ENCODE assay signal across 1 cellular context in genomic region chr6:136288566-136289326, GRCh38.
TF ChIP-seq lines count a peak whose summit lies in the region.

No MANE protein-coding gene starts in this region.

TF ChIP-seq in HepG2, 621 proteins besides CTCF, POLR2A, EP300 and RAD21 (continued from another document and continues in another):
- TF ChIP-seq, protein P1, sequence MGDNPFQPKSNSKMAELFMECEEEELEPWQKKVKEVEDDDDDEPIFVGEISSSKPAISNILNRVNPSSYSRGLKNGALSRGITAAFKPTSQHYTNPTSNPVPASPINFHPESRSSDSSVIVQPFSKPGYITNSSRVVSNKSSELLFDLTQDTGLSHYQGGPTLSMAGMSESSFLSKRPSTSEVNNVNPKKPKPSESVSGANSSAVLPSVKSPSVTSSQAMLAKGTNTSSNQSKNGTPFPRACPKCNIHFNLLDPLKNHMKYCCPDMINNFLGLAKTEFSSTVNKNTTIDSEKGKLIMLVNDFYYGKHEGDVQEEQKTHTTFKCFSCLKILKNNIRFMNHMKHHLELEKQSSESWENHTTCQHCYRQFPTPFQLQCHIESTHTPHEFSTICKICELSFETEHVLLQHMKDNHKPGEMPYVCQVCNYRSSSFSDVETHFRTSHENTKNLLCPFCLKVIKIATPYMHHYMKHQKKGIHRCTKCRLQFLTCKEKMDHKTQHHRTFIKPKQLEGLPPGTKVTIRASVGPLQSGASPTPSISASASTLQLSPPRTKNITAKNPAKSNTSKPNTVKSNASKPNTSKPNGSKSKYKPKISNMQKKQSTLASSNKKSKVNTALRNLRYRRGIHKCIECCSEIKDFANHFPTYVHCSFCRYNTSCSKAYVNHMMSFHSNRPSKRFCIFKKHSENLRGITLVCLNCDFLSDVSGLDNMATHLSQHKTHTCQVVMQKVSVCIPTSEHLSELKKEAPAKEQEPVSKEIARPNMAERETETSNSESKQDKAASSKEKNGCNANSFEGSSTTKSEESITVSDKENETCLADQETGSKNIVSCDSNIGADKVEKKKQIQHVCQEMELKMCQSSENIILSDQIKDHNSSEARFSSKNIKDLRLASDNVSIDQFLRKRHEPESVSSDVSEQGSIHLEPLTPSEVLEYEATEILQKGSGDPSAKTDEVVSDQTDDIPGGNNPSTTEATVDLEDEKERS (CRISPR knock-in tag; IDR thresholded peaks at IDR 0.05), result no peak
- TF ChIP-seq NKX3-1 (CRISPR knock-in tag; IDR thresholded peaks at IDR 0.05) (peak; percentile 41; the same call in 1 of the 2 replicates), BCL6 (CRISPR knock-in tag; IDR thresholded peaks at IDR 0.05) (0 out of 2 replicates have a peak, but pooled peaks have one; percentile 6), MYC (CRISPR knock-in tag; IDR thresholded peaks at IDR 0.05; ENCODE audit: borderline replicate concordance) (no peak; the same call in 1 of the 2 replicates), SRSF9 (IDR thresholded peaks at IDR 0.05; ENCODE audit: borderline replicate concordance, insufficient read depth, low read depth, low read length, poor library complexity, severe bottlenecking) (no peak), ARNTL (CRISPR knock-in tag; IDR thresholded peaks at IDR 0.05) (no peak), ZHX2 (IDR thresholded peaks at IDR 0.05; ENCODE audit: low read depth) (0 out of 2 replicates have a peak, but pooled peaks have one; percentile 19), ZHX2 (CRISPR knock-in tag; IDR thresholded peaks at IDR 0.05; ENCODE audit: borderline replicate concordance) (peak; percentile 4; the same call in 1 of the 2 replicates), PTBP1 (IDR thresholded peaks at IDR 0.05; ENCODE audit: low read depth, low read length, poor library complexity, severe bottlenecking) (no peak), FOXC1 (CRISPR knock-in tag; IDR thresholded peaks at IDR 0.05; ENCODE audit: borderline replicate concordance) (no peak), RFX3 (CRISPR knock-in tag; IDR thresholded peaks at IDR 0.05) (peak; percentile 67), NFE2L2 (IDR thresholded peaks at IDR 0.05; ENCODE audit: low read length) (no peak), BORCS8-MEF2B (CRISPR knock-in tag; IDR thresholded peaks at IDR 0.05) (0 out of 2 replicates have a peak, but pooled peaks have one; percentile 39), IRX3 (CRISPR knock-in tag; IDR thresholded peaks at IDR 0.05; ENCODE audit: borderline replicate concordance, low read depth) (0 out of 2 replicates have a peak, but pooled peaks have one; percentile 36), BATF2 (CRISPR knock-in tag; IDR thresholded peaks at IDR 0.05) (no peak), AKNA (CRISPR knock-in tag; IDR thresholded peaks at IDR 0.05; ENCODE audit: borderline replicate concordance) (no peak), YY1 (IDR thresholded peaks at IDR 0.05; ENCODE audit: insufficient read depth, insufficient replicate concordance, low read depth, low read length) (no peak), ZNF552 (CRISPR knock-in tag; IDR thresholded peaks at IDR 0.05; ENCODE audit: borderline replicate concordance) (peak; percentile 56; the same call in 1 of the 2 replicates), MXD4 (CRISPR knock-in tag; IDR thresholded peaks at IDR 0.05) (no peak; the same call in 1 of the 2 replicates), ZNF33B (CRISPR knock-in tag; IDR thresholded peaks at IDR 0.05) (no peak), SPEN (CRISPR knock-in tag; IDR thresholded peaks at IDR 0.05; ENCODE audit: low read depth) (no peak), IKZF1 (IDR thresholded peaks at IDR 0.05) (no peak), MIER3 (CRISPR knock-in tag; IDR thresholded peaks at IDR 0.05; ENCODE audit: borderline replicate concordance) (no peak; the same call in 1 of the 2 replicates), ZNF350 (CRISPR knock-in tag; IDR thresholded peaks at IDR 0.05; ENCODE audit: borderline replicate concordance, low read depth) (no peak), HNF1B (CRISPR knock-in tag; IDR thresholded peaks at IDR 0.05) (no peak; the same call in 1 of the 2 replicates)
- TF ChIP-seq, protein P2, sequence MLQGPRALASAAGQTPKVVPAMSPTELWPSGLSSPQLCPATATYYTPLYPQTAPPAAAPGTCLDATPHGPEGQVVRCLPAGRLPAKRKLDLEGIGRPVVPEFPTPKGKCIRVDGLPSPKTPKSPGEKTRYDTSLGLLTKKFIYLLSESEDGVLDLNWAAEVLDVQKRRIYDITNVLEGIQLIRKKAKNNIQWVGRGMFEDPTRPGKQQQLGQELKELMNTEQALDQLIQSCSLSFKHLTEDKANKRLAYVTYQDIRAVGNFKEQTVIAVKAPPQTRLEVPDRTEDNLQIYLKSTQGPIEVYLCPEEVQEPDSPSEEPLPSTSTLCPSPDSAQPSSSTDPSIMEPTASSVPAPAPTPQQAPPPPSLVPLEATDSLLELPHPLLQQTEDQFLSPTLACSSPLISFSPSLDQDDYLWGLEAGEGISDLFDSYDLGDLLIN (CRISPR knock-in tag; IDR thresholded peaks at IDR 0.05; ENCODE audit: borderline replicate concordance), result no peak
- TF ChIP-seq, protein P3, sequence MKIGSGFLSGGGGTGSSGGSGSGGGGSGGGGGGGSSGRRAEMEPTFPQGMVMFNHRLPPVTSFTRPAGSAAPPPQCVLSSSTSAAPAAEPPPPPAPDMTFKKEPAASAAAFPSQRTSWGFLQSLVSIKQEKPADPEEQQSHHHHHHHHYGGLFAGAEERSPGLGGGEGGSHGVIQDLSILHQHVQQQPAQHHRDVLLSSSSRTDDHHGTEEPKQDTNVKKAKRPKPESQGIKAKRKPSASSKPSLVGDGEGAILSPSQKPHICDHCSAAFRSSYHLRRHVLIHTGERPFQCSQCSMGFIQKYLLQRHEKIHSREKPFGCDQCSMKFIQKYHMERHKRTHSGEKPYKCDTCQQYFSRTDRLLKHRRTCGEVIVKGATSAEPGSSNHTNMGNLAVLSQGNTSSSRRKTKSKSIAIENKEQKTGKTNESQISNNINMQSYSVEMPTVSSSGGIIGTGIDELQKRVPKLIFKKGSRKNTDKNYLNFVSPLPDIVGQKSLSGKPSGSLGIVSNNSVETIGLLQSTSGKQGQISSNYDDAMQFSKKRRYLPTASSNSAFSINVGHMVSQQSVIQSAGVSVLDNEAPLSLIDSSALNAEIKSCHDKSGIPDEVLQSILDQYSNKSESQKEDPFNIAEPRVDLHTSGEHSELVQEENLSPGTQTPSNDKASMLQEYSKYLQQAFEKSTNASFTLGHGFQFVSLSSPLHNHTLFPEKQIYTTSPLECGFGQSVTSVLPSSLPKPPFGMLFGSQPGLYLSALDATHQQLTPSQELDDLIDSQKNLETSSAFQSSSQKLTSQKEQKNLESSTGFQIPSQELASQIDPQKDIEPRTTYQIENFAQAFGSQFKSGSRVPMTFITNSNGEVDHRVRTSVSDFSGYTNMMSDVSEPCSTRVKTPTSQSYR (CRISPR knock-in tag; IDR thresholded peaks at IDR 0.05; ENCODE audit: borderline replicate concordance), result no peak
- TF ChIP-seq, protein P4, sequence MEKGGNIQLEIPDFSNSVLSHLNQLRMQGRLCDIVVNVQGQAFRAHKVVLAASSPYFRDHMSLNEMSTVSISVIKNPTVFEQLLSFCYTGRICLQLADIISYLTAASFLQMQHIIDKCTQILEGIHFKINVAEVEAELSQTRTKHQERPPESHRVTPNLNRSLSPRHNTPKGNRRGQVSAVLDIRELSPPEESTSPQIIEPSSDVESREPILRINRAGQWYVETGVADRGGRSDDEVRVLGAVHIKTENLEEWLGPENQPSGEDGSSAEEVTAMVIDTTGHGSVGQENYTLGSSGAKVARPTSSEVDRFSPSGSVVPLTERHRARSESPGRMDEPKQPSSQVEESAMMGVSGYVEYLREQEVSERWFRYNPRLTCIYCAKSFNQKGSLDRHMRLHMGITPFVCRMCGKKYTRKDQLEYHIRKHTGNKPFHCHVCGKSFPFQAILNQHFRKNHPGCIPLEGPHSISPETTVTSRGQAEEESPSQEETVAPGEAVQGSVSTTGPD (CRISPR knock-in tag; IDR thresholded peaks at IDR 0.05), result no peak
- TF ChIP-seq, protein P5, sequence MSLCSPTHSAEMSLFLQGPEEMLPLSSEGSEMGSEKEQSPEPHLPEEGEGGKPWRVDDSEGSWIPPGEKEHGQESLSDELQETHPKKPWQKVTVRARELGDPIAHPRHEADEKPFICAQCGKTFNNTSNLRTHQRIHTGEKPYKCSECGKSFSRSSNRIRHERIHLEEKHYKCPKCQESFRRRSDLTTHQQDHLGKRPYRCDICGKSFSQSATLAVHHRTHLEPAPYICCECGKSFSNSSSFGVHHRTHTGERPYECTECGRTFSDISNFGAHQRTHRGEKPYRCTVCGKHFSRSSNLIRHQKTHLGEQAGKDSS (CRISPR knock-in tag; IDR thresholded peaks at IDR 0.05; ENCODE audit: borderline replicate concordance, low read depth), result 0 out of 2 replicates have a peak, but pooled peaks have one; percentile 13
